Comparison of ENCODE assay signal across 9 cellular contexts in genomic region chr14:51304428-51304827, GRCh38.
A peak's percentile ranks its signal among the peaks of the same experiment; 100 is the strongest.
DNase-seq lines count a peak whose midpoint lies in the region; ATAC-seq and TF ChIP-seq lines count a peak whose summit lies in the region.
"Had no signal": no experiment of that assay in that cellular context is flagged by ENCODE, and none has a peak within 500 bp of the region (broad histone marks: within the 10 kb centered on the region; RNA-seq: fewer than 3 reads in every experiment).

No MANE protein-coding gene starts in this region.

- H3K36me3 ChIP-seq in PC-3 (ENCODE audit: low read depth, low read length): no peaks in the 10 kb centered on the region
- H3K36me3 ChIP-seq: uterus had no signal

- peak overlapping the region; percentile 34 for H3K4me2 ChIP-seq in PC-3 (ENCODE audit: low read length)

- POLR2A ChIA-PET in PC-3 (lab: Charles Lee; ENCODE audit: unreplicated experiment): no interaction called here

- H3K79me2 ChIP-seq in PC-3 (ENCODE audit: low read length): no peaks in the 10 kb centered on the region

- intact Hi-C loops in PC-3 (cut with micrococcal nuclease) (no loop called here), Right ventricle myocardium superior (cut with DNase I) (no loop called here)

- no peaks in the 10 kb centered on the region for H3F3A ChIP-seq in PC-3 (ENCODE audit: low read length, unreplicated experiment)

- ATAC-seq in PC-3 (no peak), Right ventricle myocardium superior (ENCODE audit: poor library complexity) (no peak)
- ATAC-seq: K562 had no signal

- peak overlapping the region; percentile 33 for H3K27ac ChIP-seq in PC-3 (ENCODE audit: low read length)

- CTCF ChIA-PET in PC-3 (lab: Charles Lee): interaction anchor here (0.6 kb wide), 1 partner anchor 671 kb away, joined by 3 read pairs; no protein-coding TSS in a partner anchor

- no peaks in the 10 kb centered on the region for H3K27me3 ChIP-seq in PC-3 (ENCODE audit: low read length)
- H3K27me3 ChIP-seq: uterus had no signal

- H3K9me2 ChIP-seq in PC-3 (replicated peaks; ENCODE audit: low read length): no peaks in the 10 kb centered on the region

- no TSS peak for BruUV-seq in PC-3 (replicated peaks; lab: Mats Ljungman, UMichigan)

- H2AFZ ChIP-seq in PC-3 (ENCODE audit: low read length): no peak overlapping the region

- peak; percentile 26 for DNase-seq in GM03348 (ENCODE audit: low spot score)
- no peak for DNase-seq in PC-3
- DNase-seq in choroid plexus epithelial cell (ENCODE audit: low read depth): peak; percentile 81
- DNase-seq in renal cortical epithelial cell (ENCODE audit: low read depth): peak; percentile 82
- no peak for DNase-seq in putamen (ENCODE audit: low spot score)
- DNase-seq in cerebellar cortex (ENCODE audit: low spot score): no peak
- DNase-seq in Right ventricle myocardium superior: no peak
- DNase-seq: uterus had no signal

- no peaks in the 10 kb centered on the region for H3K9me3 ChIP-seq in PC-3 (ENCODE audit: low read length)
- H3K9me3 ChIP-seq: uterus had no signal

- peaks cover 31% of the 10 kb centered on the region for H3K4me1 ChIP-seq in PC-3 (ENCODE audit: insufficient read depth, low read length)
- H3K4me1 ChIP-seq: uterus had no signal

- H3K9ac ChIP-seq in PC-3 (ENCODE audit: low read length): no peak overlapping the region

- H3K4me3 ChIP-seq in PC-3 (ENCODE audit: low read length): no peak overlapping the region
- H3K4me3 ChIP-seq in choroid plexus epithelial cell (ENCODE audit: low read depth, low read length): no peak overlapping the region
- H3K4me3 ChIP-seq: K562, uterus had no signal

- TF ChIP-seq CTCF in PC-3 (conservative IDR thresholded peaks at IDR 0.05; ENCODE audit: low read depth, low read length) (no peak), choroid plexus epithelial cell (conservative IDR thresholded peaks at IDR 0.05; ENCODE audit: low read depth, low read length) (no peak)

- no peaks in the 10 kb centered on the region for H4K20me1 ChIP-seq in PC-3 (ENCODE audit: low read length)

Comparison
In these comparisons a context has a peak if more than half of its experiments do, and no peak if none do; other contexts are left out.
1. DNase-seq: peak in GM03348 (single experiment), choroid plexus epithelial cell (single experiment) and renal cortical epithelial cell (single experiment); none in PC-3 (single experiment), putamen (single experiment), cerebellar cortex (single experiment) and Right ventricle myocardium superior (single experiment).